In genomic region chrX:115518113-115518512, GRCh38 we compare ENCODE assay signal across 22 cellular contexts. TPM values are rescaled to one million over a fixed set of nuclear protein-coding genes. Genes with fewer than 3 reads are reported as not detected.
DNase-seq lines count a peak whose midpoint lies in the region; ATAC-seq, FAIRE-seq and TF ChIP-seq lines count a peak whose summit lies in the region.
"Had no signal": no experiment of that assay in that cellular context is flagged by ENCODE, and none has a peak within 500 bp of the region (broad histone marks: within the 10 kb centered on the region; RNA-seq: fewer than 3 reads in every experiment).

No MANE protein-coding gene starts in this region.

- ATAC-seq in HepG2 (no peak), right lobe of liver (no peak), pancreas (no peak), HG02981 (IDR thresholded peaks at IDR 0.05; ENCODE audit: unreplicated experiment) (no peak)
- ATAC-seq: CD8-positive, alpha-beta T cell; GM12878; HCT116 had no signal

- in situ Hi-C loops in HepG2 (cut with HindIII; ENCODE audit: extremely low pct_ligation_motif_present, low pct_unique_long_range_greater_than_20kb) = no loop called here

- intact Hi-C loops in HepG2 (cut with micrococcal nuclease; ENCODE audit: unreplicated experiment) (no loop called here), right lobe of liver (cut with DNase I) (no loop called here), pancreas (cut with DNase I) (no loop called here)

- no peak for FAIRE-seq in HepG2 (lab: Jason Lieb, UNC)
- FAIRE-seq in pancreas (lab: Jason Lieb, UNC) = peak; percentile 39
- FAIRE-seq: A204.1, GM12878 had no signal

- no TSS peak for BruUV-seq in HepG2 (replicated peaks; lab: Mats Ljungman, UMichigan)

- TF ChIP-seq EP300 in HepG2 (IDR thresholded peaks at IDR 0.05; ENCODE audit: low read depth in 2 of 2, low read length in 2 of 2) (no peak), HepG2 (CRISPR knock-in tag; IDR thresholded peaks at IDR 0.05; ENCODE audit: borderline replicate concordance) (no peak)

- DNase-seq in HepG2 (ENCODE audit: low spot score) (no peak), right lobe of liver (no peak), SK-N-MC (ENCODE audit: low read depth, low spot score) (no peak), pancreas (no peak), NCI-H2107 treated with DMSO at 0.1 percent for 48 hours (lab: John Stamatoyannopoulos, UW; ENCODE audit: unreplicated experiment) (no peak)
- DNase-seq: ACHN; AML-193; BE2C; Caco-2; CD4-positive, CD25-positive, alpha-beta regulatory T cell; CD8-positive, alpha-beta T cell; DMS153; EL; GDM1; GM23248; H9 had no signal

- no peaks in the 10 kb centered on the region for H3K4me1 ChIP-seq in HepG2 (ENCODE audit: insufficient read depth, low read length)
- no peaks in the 10 kb centered on the region for H3K4me1 ChIP-seq in right lobe of liver
- H3K4me1 ChIP-seq in pancreas = no peaks in the 10 kb centered on the region
- H3K4me1 ChIP-seq: BE2C, Caco-2 had no signal

- TF ChIP-seq POLR2A in HepG2 (IDR thresholded peaks at IDR 0.05; ENCODE audit: insufficient read depth in 1 of 2, low read depth in 2 of 2, low read length in 2 of 2) (no peak), right lobe of liver (IDR thresholded peaks at IDR 0.05) (no peak)

- no peak for TF ChIP-seq RAD21 in HepG2 (CRISPR knock-in tag; IDR thresholded peaks at IDR 0.05)

- TF ChIP-seq CTCF in HepG2 (CRISPR knock-in tag; IDR thresholded peaks at IDR 0.05) (no peak), right lobe of liver (IDR thresholded peaks at IDR 0.05) (no peak), pancreas (IDR thresholded peaks at IDR 0.05) (no peak)

- 45% methylated on average over 2 of the region's 2 CpGs for WGBS in HepG2 (ENCODE audit: low lambda C conversion rate)
- WGBS in right lobe of liver (ENCODE audit: insufficient coverage, low coverage, low lambda C conversion rate, missing lambda C conversion rate) = 51% methylated on average over 2 of the region's 2 CpGs
- 64 to 65% methylated on average over 2 of the region's 2 CpGs for WGBS in pancreas, 2 donors

- H3K36me3 ChIP-seq in HepG2 (replicated peaks in 1 of 2; ENCODE audit: control insufficient read depth in 1 of 2, insufficient read depth in 2 of 2, low read length in 2 of 2) (no peaks in the 10 kb centered on the region), right lobe of liver (no peaks in the 10 kb centered on the region), SK-N-MC (ENCODE audit: insufficient read depth, low read length) (no peaks in the 10 kb centered on the region), pancreas (no peaks in the 10 kb centered on the region)
- H3K36me3 ChIP-seq: BE2C had no signal

- no peak overlapping the region for H3K9ac ChIP-seq in HepG2 (ENCODE audit: insufficient read depth, low read depth, low read length)
- no peak overlapping the region for H3K9ac ChIP-seq in SK-N-MC (ENCODE audit: insufficient read length)
- H3K9ac ChIP-seq: GM23248 had no signal

- H3K4me2 ChIP-seq in HepG2 (ENCODE audit: low read depth, low read length) = no peak overlapping the region

- H3K27me3 ChIP-seq in HepG2 (ENCODE audit: control insufficient read depth in 1 of 2, insufficient read depth in 2 of 2, low read length in 2 of 2) (no peaks in the 10 kb centered on the region), right lobe of liver (no peaks in the 10 kb centered on the region), pancreas (peaks cover 0 to 8% (median 0%) of the 10 kb centered on the region in 4 donors)
- H3K27me3 ChIP-seq: BE2C had no signal

- H4K20me1 ChIP-seq in HepG2 (ENCODE audit: insufficient read depth, low read length) = no peaks in the 10 kb centered on the region

- POLR2A ChIA-PET in HepG2 (lab: Yijun Ruan, JAX) = no interaction called here

- H3K9me3 ChIP-seq in HepG2 (ENCODE audit: low read length) = no peaks in the 10 kb centered on the region
- H3K9me3 ChIP-seq in right lobe of liver = peaks cover 0 to 3% (median 0%) of the 10 kb centered on the region in 4 donors
- H3K9me3 ChIP-seq in SK-N-MC (ENCODE audit: low read depth, low read length) = no peaks in the 10 kb centered on the region
- H3K9me3 ChIP-seq in pancreas = no peaks in the 10 kb centered on the region
- H3K9me3 ChIP-seq: BE2C, Caco-2 had no signal

- no peak overlapping the region for H2AFZ ChIP-seq in HepG2 (ENCODE audit: low read length)
- H2AFZ ChIP-seq: GM23248 had no signal

- H3K4me3 ChIP-seq in HepG2 (replicated peaks in 1 of 3; ENCODE audit: insufficient read depth in 1 of 3, low read depth in 2 of 3, low read length in 3 of 3) (no peak overlapping the region), right lobe of liver (no peak overlapping the region), SK-N-MC (peak overlapping the region; percentile 36; the same call in 1 of the 2 replicates), pancreas (no peak overlapping the region)
- H3K4me3 ChIP-seq: GM12878, GM23248 had no signal

- H3K27ac ChIP-seq in HepG2 (ENCODE audit: extremely low read length, insufficient read depth, low read length) (no peak overlapping the region), right lobe of liver (no peak overlapping the region), SK-N-MC (no peak overlapping the region), pancreas (no peak overlapping the region)
- H3K27ac ChIP-seq: 22Rv1, C4-2B, GM23248 had no signal

- CTCF ChIA-PET in HepG2 (lab: Yijun Ruan, JAX; ENCODE audit: low intra/inter-chr PET ratio, low total read pairs) = no interaction called here

- no peaks in the 10 kb centered on the region for H3K79me2 ChIP-seq in HepG2 (ENCODE audit: insufficient read depth, low read length)

TF ChIP-seq in HepG2, 621 proteins besides CTCF, POLR2A, EP300 and RAD21:
- TF ChIP-seq ZNF556 (CRISPR knock-in tag; IDR thresholded peaks at IDR 0.05; ENCODE audit: borderline replicate concordance) (no peak), MAFF (IDR thresholded peaks at IDR 0.05; ENCODE audit: low read depth, low read length) (0 out of 2 replicates have a peak, but pooled peaks have one; percentile 9), MAFK (conservative IDR thresholded peaks at IDR 0.05 in 1 of 2, IDR thresholded peaks at IDR 0.05 in 1 of 2; ENCODE audit: low read length in 2 of 2) (peak in 1 of 2 experiments; percentile 54; a peak in 2 of 4 replicates)

RNA-seq across cellular contexts. Expression of gene PLS3, which starts 42.9 kb away (rescaled TPM):
- total RNA-seq in HepG2 (2016; rRNA removed; fragmentation: Illumina TruSeq; extraction: Trizol) = 99.9 and 173 TPM in 2 replicates
- 4.8 and 5.6 TPM in 2 replicates for total RNA-seq in HepG2 (2016; cell fraction: cytosol; rRNA removed; fragmentation: Illumina TruSeq; extraction: Trizol; ENCODE audit: low read depth)
- total RNA-seq in HepG2 (2016; cell fraction: insoluble cytoplasmic fraction; rRNA removed; fragmentation: Illumina TruSeq; extraction: Trizol) = 104 and 176 TPM in 2 replicates
- total RNA-seq in HepG2 (2016; cell fraction: membrane; rRNA removed; fragmentation: Illumina TruSeq; extraction: Trizol) = 15.0 and 17.4 TPM in 2 replicates
- total RNA-seq in HepG2 (2016; cell fraction: nucleus; rRNA removed; fragmentation: Illumina TruSeq; extraction: Trizol) = 46.5 and 49.1 TPM in 2 replicates
- 50.0 and 55.7 TPM in 2 replicates for polyA plus RNA-seq in HepG2 (2011; rRNA removed)
- 23.3 and 39.0 TPM in 2 replicates for polyA plus RNA-seq in HepG2 (2011; cell fraction: cytosol; rRNA removed)
- polyA plus RNA-seq in HepG2 (2011; cell fraction: nucleus; rRNA removed) = 10.3 and 17.8 TPM in 2 replicates
- polyA plus RNA-seq in HepG2 (2012) = 55.0 and 66.5 TPM in 2 replicates
- 2.5 and 2.8 TPM in 2 replicates for polyA plus RNA-seq in HepG2 (2016; cell fraction: cytosol; fragmentation: Illumina TruSeq; extraction: Trizol; ENCODE audit: low read depth)
- 119 and 132 TPM in 2 replicates for polyA plus RNA-seq in HepG2 (2016; cell fraction: insoluble cytoplasmic fraction; fragmentation: Illumina TruSeq; extraction: Trizol; ENCODE audit: low read depth)
- 7.7 and 8.4 TPM in 2 replicates for polyA plus RNA-seq in HepG2 (2016; cell fraction: membrane; fragmentation: Illumina TruSeq; extraction: Trizol; ENCODE audit: low read depth)
- 41.1 and 45.9 TPM in 2 replicates for polyA plus RNA-seq in HepG2 (2016; cell fraction: nucleus; fragmentation: Illumina TruSeq; extraction: Trizol; ENCODE audit: insufficient read depth, low read depth)
- 16.8 and 41.4 TPM in 2 replicates for polyA minus RNA-seq in HepG2 (2011; rRNA and poly(A)+ RNA removed; ENCODE audit: low replicate concordance)
- 60.9 and 101 TPM in 2 replicates for polyA minus RNA-seq in HepG2 (2011; cell fraction: cytosol; rRNA and poly(A)+ RNA removed)
- polyA minus RNA-seq in HepG2 (2011; cell fraction: nucleus; rRNA and poly(A)+ RNA removed) = 18.5 and 30.6 TPM in 2 replicates
- 100 to 1,000 TPM in 4 of 6 experiments, 10 to 100 TPM in 2; 85.3 to 239 (median 114) TPM for total RNA-seq in right lobe of liver
- 10 to 100 TPM; 18.4 to 42.0 (median 23.2) TPM for total RNA-seq in pancreas
- 10 to 100 TPM; 11.4 to 25.7 TPM for polyA plus RNA-seq in pancreas
- total RNA-seq: CD8-positive, alpha-beta T cell had no signal
